Comparison of ENCODE assay signal across 14 cellular contexts in genomic region chr17:17732892-17733670, GRCh38. TPM values are rescaled to one million over a fixed set of nuclear protein-coding genes. Genes with fewer than 3 reads are reported as not detected.
A peak's percentile ranks its signal among the peaks of the same experiment; 100 is the strongest.
DNase-seq lines count a peak whose midpoint lies in the region; ATAC-seq and TF ChIP-seq lines count a peak whose summit lies in the region.
"Had no signal": no experiment of that assay in that cellular context is flagged by ENCODE, and none has a peak within 500 bp of the region (broad histone marks: within the 10 kb centered on the region; RNA-seq: fewer than 3 reads in every experiment).

No MANE protein-coding gene starts in this region.

- peaks cover 0 to 2% (median 0%) of the 10 kb centered on the region in 5 experiments for H3K9me3 Mint-ChIP-seq in brain
- H3K9me3 Mint-ChIP-seq: memory B cell; T-helper 1 cell treated with Interleukin-12 subunit alpha and Interleukin-12 subunit beta and Interleukin-4 antibody, amounts not matched to agents 30 μg/mL and 1 μg/mL, for 36 hours had no signal

- DNase-seq in HS-5 (ENCODE audit: low read depth) (peak; percentile 46), glomerular visceral epithelial cell (ENCODE audit: extremely low spot score) (peak; percentile 43), NCI-H526 (lab: John Stamatoyannopoulos, UW) (no peak), GDM1 (lab: John Stamatoyannopoulos, UW) (no peak)
- DNase-seq: MV-4-11; NCI-H774; stimulated activated CD8-positive, alpha-beta memory T cell treated with anti-CD3 and anti-CD28 coated beads, Interleukin-4, amount 100 ng/mL, for 48 hours had no signal

- H3K4me3 Mint-ChIP-seq in brain = peak overlapping the region in 2 of 5 experiments; percentile 1 to 3
- H3K4me3 Mint-ChIP-seq: memory B cell; T-helper 1 cell treated with Interleukin-12 subunit alpha and Interleukin-12 subunit beta and Interleukin-4 antibody, amounts not matched to agents 30 μg/mL and 1 μg/mL, for 36 hours had no signal

- peaks cover 11% of the 10 kb centered on the region for H3K36me3 Mint-ChIP-seq in brain
- H3K36me3 Mint-ChIP-seq: memory B cell had no signal

- H3K27ac Mint-ChIP-seq in brain = peak overlapping the region; percentile 52 to 79 (median 61)
- H3K27ac Mint-ChIP-seq: memory B cell; T-helper 1 cell treated with Interleukin-12 subunit alpha and Interleukin-12 subunit beta and Interleukin-4 antibody, amounts not matched to agents 30 μg/mL and 1 μg/mL, for 36 hours had no signal

- H3K27ac ChIP-seq in skin epidermis = peak overlapping the region in 11 of 21 experiments; percentile 20 to 68 (median 56)

- peaks cover 90% of the 10 kb centered on the region for H3K4me1 Mint-ChIP-seq in brain

- peaks cover 2% of the 10 kb centered on the region for H3K27me3 Mint-ChIP-seq in brain
- H3K27me3 Mint-ChIP-seq: memory B cell had no signal

- no peak for TF ChIP-seq CTCF in brain (conservative IDR thresholded peaks at IDR 0.05)

- H3K4me3 ChIP-seq in skin epidermis = no peak overlapping the region

- ATAC-seq in HG03175 (IDR thresholded peaks at IDR 0.05; ENCODE audit: unreplicated experiment) (no peak), GM21528 (IDR thresholded peaks at IDR 0.05; ENCODE audit: low FRiP score, unreplicated experiment) (no peak)
- ATAC-seq: HCT116 had no signal

RNA-seq across cellular contexts. Expression of gene RAI1, which starts 51.8 kb away (rescaled TPM):
- polyA plus RNA-seq in brain (ENCODE audit: insufficient read depth, low read depth, low replicate concordance) = 22.1 TPM

Comparison
In these comparisons a context has a peak if more than half of its experiments do, and no peak if none do; other contexts are left out.
1. DNase-seq: peak in HS-5 (single experiment) and glomerular visceral epithelial cell (single experiment); none in NCI-H526 (0 of 2) and GDM1 (single experiment).